In the genomic region with DNA sequence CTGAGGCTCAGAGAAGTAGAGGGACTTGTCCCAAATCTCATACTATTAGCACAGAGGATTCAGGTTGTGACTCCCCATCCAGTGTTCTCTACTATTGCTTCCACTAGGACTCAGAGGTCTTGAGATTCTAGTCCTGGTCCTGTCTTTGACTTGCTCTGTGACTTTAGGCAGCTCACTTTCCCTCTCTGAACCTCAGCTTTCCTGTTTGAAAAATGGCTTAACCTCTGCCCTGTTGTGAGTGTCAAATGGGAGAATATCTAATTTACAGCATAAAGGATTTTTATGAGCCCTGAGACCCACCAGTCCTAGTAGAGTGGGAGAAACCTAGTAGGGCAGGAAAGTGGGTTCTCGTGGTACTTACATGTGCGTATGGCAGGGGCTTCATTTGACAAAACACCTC, we compare ENCODE assay signal across 31 cellular contexts.
DNase-seq lines count a peak whose midpoint lies in the region; ATAC-seq, FAIRE-seq and TF ChIP-seq lines count a peak whose summit lies in the region.
"Had no signal": no experiment of that assay in that cellular context is flagged by ENCODE, and none has a peak within 500 bp of the region (broad histone marks: within the 10 kb centered on the region; RNA-seq: fewer than 3 reads in every experiment).

No MANE protein-coding gene starts in this region.

- H3K23ac ChIP-seq in H1 (ENCODE audit: insufficient read length) = no peak overlapping the region

- H2BK120ac ChIP-seq in H1 (replicated peaks; ENCODE audit: low read depth, low read length) = no peak overlapping the region

- in situ Hi-C loops in transverse colon (cut with MboI; ENCODE audit: low pct_ligation_motif_present in 1 of 4, low pct_unique_long_range_greater_than_20kb in 1 of 4, low sequenced_read_pairs in 3 of 4) = no loop called here

- H3K27ac Mint-ChIP-seq in neural progenitor cell = peak overlapping the region; percentile 30
- H3K27ac Mint-ChIP-seq: activated B cell treated with CpG ODN at 0.5 μM for 24 hours; activated naive CD4-positive, alpha-beta T cell treated with anti-CD3 and anti-CD28 coated beads, Interleukin-2, amount 50 U/mL, for 24 hours; immature natural killer cell had no signal

- no peak for TF ChIP-seq EP300 in H1 (IDR thresholded peaks at IDR 0.05; ENCODE audit: borderline replicate concordance in 1 of 2, low read depth in 2 of 2, low read length in 2 of 2)
- no peak for TF ChIP-seq EP300 in transverse colon (IDR thresholded peaks at IDR 0.05; ENCODE audit: low read depth)

- H3K79me2 ChIP-seq in H1 (ENCODE audit: control insufficient read depth in 1 of 2, insufficient read depth in 2 of 2, low read length in 2 of 2) (peaks cover 3 to 28% of the 10 kb centered on the region in 2 experiments; a peak in 3 of 4 replicates), neural progenitor cell (ENCODE audit: low read depth) (no peaks in the 10 kb centered on the region)

- TF ChIP-seq CTCF in right atrium auricular region (IDR thresholded peaks at IDR 0.05) (no peak), H1 (IDR thresholded peaks at IDR 0.05; ENCODE audit: control extremely low read depth in 1 of 3, insufficient read depth in 1 of 3, low read depth in 1 of 3, low read length in 3 of 3) (no peak), neural progenitor cell (IDR thresholded peaks at IDR 0.05) (no peak), transverse colon (IDR thresholded peaks at IDR 0.05) (no peak), upper lobe of right lung (IDR thresholded peaks at IDR 0.05) (no peak)

- H3K4me3 ChIP-seq in right atrium auricular region (no peak overlapping the region), H1 (ENCODE audit: extremely low read depth in 1 of 4, insufficient read depth in 2 of 4, low read depth in 3 of 4, low read length in 4 of 4) (no peak overlapping the region), neural progenitor cell (no peak overlapping the region), transverse colon (no peak overlapping the region), upper lobe of right lung (no peak overlapping the region)
- H3K4me3 ChIP-seq: dorsolateral prefrontal cortex, left lung, MG63, PC-9, skin epidermis had no signal

- no peak overlapping the region for H2BK20ac ChIP-seq in H1 (ENCODE audit: low read length)

- peak overlapping the region; percentile 18; the same call in 1 of the 2 replicates for H2BK15ac ChIP-seq in H1 (ENCODE audit: low read length)

- H2AFZ ChIP-seq in H1 (ENCODE audit: low read length) (no peak overlapping the region), neural progenitor cell (replicated peaks) (no peak overlapping the region)
- H2AFZ ChIP-seq: PC-9 had no signal

- H3K9me3 Mint-ChIP-seq in neural progenitor cell = no peaks in the 10 kb centered on the region
- H3K9me3 Mint-ChIP-seq: activated B cell treated with CpG ODN at 0.5 μM for 24 hours; activated naive CD4-positive, alpha-beta T cell treated with anti-CD3 and anti-CD28 coated beads, Interleukin-2, amount 50 U/mL, for 24 hours; immature natural killer cell; neural crest cell had no signal

- intact Hi-C loops in Right ventricle myocardium inferior (cut with DNase I) (loop anchor here (5.0 kb wide), 1 partner anchor 36 kb away; no protein-coding TSS in a partner anchor), transverse colon (cut with DNase I; ENCODE audit: low total_unique reads) (no loop called here), upper lobe of right lung (cut with DNase I) (no loop called here)

- TF ChIP-seq RAD21 in H1 (IDR thresholded peaks at IDR 0.05 in 1 of 2, conservative IDR thresholded peaks at IDR 0.05 in 1 of 2; ENCODE audit: low read depth in 2 of 2, low read length in 2 of 2) = no peak

- WGBS in H1 (ENCODE audit: extremely low coverage in 1 of 2, insufficient coverage in 1 of 2, insufficient read length in 1 of 2, insufficient replicate concordance in 2 of 2, low coverage in 1 of 2, low lambda C conversion rate in 2 of 2, missing lambda C conversion rate in 1 of 2), 2 experiments = 89% methylated on average over 2 of the region's 2 CpGs; no CpG with 5 or more reads in 1 of the 2 experiments
- WGBS in transverse colon (ENCODE audit: low coverage in 1 of 2), 2 donors = 73 to 82% methylated on average over 2 of the region's 2 CpGs

- no peak overlapping the region for H3K18ac ChIP-seq in H1 (ENCODE audit: extremely low read depth, low read length)

- 0 out of 2 replicates have a peak, but pooled peaks cover 1% of the 10 kb centered on the region for H3K23me2 ChIP-seq in H1 (ENCODE audit: low read depth, low read length)

- no peak overlapping the region for H3K4ac ChIP-seq in H1 (replicated peaks; ENCODE audit: insufficient read length, low read depth, low read length)

- FAIRE-seq in H1 (lab: Jason Lieb, UNC) = no peak
- FAIRE-seq: endothelial cell of umbilical vein, GM12891 had no signal

- H2BK5ac ChIP-seq in H1 (ENCODE audit: low read depth, low read length) = no peak overlapping the region

- TF ChIP-seq POLR2A in H1 (IDR thresholded peaks at IDR 0.05; ENCODE audit: control extremely low read depth in 1 of 2, low read depth in 2 of 2, low read length in 2 of 2) (no peak), transverse colon (IDR thresholded peaks at IDR 0.05) (no peak)

- H4K20me1 ChIP-seq in H1 (replicated peaks in 1 of 2; ENCODE audit: control insufficient read depth in 1 of 2, insufficient read depth in 2 of 2, low read length in 2 of 2) (peaks cover 2 to 3% of the 10 kb centered on the region in 2 experiments), neural progenitor cell (ENCODE audit: low read depth) (no peaks in the 10 kb centered on the region)

- no peak overlapping the region for H4K91ac ChIP-seq in H1 (replicated peaks; ENCODE audit: insufficient read length, low read length)

- H3K9me3 ChIP-seq in right atrium auricular region = no peaks in the 10 kb centered on the region
- no peaks in the 10 kb centered on the region for H3K9me3 ChIP-seq in H1 (ENCODE audit: insufficient read depth in 2 of 2, low read depth in 1 of 2, low read length in 1 of 2)
- H3K9me3 ChIP-seq in neural progenitor cell (ENCODE audit: low read depth) = no peaks in the 10 kb centered on the region
- no peaks in the 10 kb centered on the region for H3K9me3 ChIP-seq in transverse colon
- H3K9me3 ChIP-seq in upper lobe of right lung = no peaks in the 10 kb centered on the region
- H3K9me3 ChIP-seq: Caco-2, left lung, MG63 had no signal

- no peaks in the 10 kb centered on the region for H3K36me3 ChIP-seq in right atrium auricular region
- H3K36me3 ChIP-seq in H1 (ENCODE audit: control insufficient read depth in 2 of 4, insufficient read depth in 4 of 4, low read length in 3 of 4) = no peaks in the 10 kb centered on the region
- H3K36me3 ChIP-seq in neural progenitor cell = no peaks in the 10 kb centered on the region
- H3K36me3 ChIP-seq in transverse colon = no peaks in the 10 kb centered on the region
- H3K36me3 ChIP-seq in upper lobe of right lung = no peaks in the 10 kb centered on the region
- H3K36me3 ChIP-seq: left lung, MG63 had no signal

- H3K4me2 ChIP-seq in H1 (ENCODE audit: insufficient read depth in 1 of 2, low read depth in 2 of 2, low read length in 2 of 2) (no peak overlapping the region), neural progenitor cell (no peak overlapping the region)
- H3K4me2 ChIP-seq: PC-9 had no signal

- H3K36me3 Mint-ChIP-seq in neural progenitor cell = no peaks in the 10 kb centered on the region
- H3K36me3 Mint-ChIP-seq: activated naive CD4-positive, alpha-beta T cell treated with anti-CD3 and anti-CD28 coated beads, Interleukin-2, amount 50 U/mL, for 24 hours; immature natural killer cell had no signal

- H3K14ac ChIP-seq in H1 (ENCODE audit: insufficient read length) = no peak overlapping the region

- 0 out of 2 replicates have a peak overlapping the region, but pooled peaks have one; percentile 75 for H2AK5ac ChIP-seq in H1 (ENCODE audit: low read depth, low read length)

- H3K27me3 ChIP-seq in right atrium auricular region = no peaks in the 10 kb centered on the region
- no peaks in the 10 kb centered on the region for H3K27me3 ChIP-seq in H1 (replicated peaks in 1 of 4; ENCODE audit: control insufficient read depth in 3 of 4, extremely low read depth in 1 of 4, insufficient read depth in 3 of 4, low read length in 3 of 4)
- H3K27me3 ChIP-seq in neural progenitor cell = no peaks in the 10 kb centered on the region
- H3K27me3 ChIP-seq in transverse colon = no peaks in the 10 kb centered on the region
- H3K27me3 ChIP-seq in upper lobe of right lung = no peaks in the 10 kb centered on the region
- H3K27me3 ChIP-seq: dorsolateral prefrontal cortex, MG63 had no signal

- H3K27ac ChIP-seq in right atrium auricular region = peak overlapping the region; percentile 85 to 87
- H3K27ac ChIP-seq in H1 (ENCODE audit: low read depth, low read length) = no peak overlapping the region
- no peak overlapping the region for H3K27ac ChIP-seq in neural progenitor cell
- H3K27ac ChIP-seq in transverse colon = peak overlapping the region; percentile 83 to 87 (median 84)
- H3K27ac ChIP-seq in upper lobe of right lung = no peak overlapping the region
- H3K27ac ChIP-seq: PC-9 had no signal

- CTCF ChIA-PET in H1 (lab: Charles Lee; ENCODE audit: partially characterized antibody) = interaction anchor here (1.7 to 68.7 kb wide), 4 partner anchors 12 to 46 kb away, joined by 5 to 1740 read pairs (median 14); no protein-coding TSS in a partner anchor

- ATAC-seq in Right ventricle myocardium inferior (no peak), upper lobe of right lung (no peak)
- ATAC-seq: left lung had no signal

- no peaks in the 10 kb centered on the region for H3F3A ChIP-seq in neural progenitor cell (ENCODE audit: low read depth)

- H3K27me3 Mint-ChIP-seq in neural progenitor cell (ENCODE audit: insufficient read depth, low read depth) = peaks cover 5% of the 10 kb centered on the region
- H3K27me3 Mint-ChIP-seq: activated B cell treated with CpG ODN at 0.5 μM for 24 hours; activated naive CD4-positive, alpha-beta T cell treated with anti-CD3 and anti-CD28 coated beads, Interleukin-2, amount 50 U/mL, for 24 hours had no signal

- no peak overlapping the region for H4K5ac ChIP-seq in H1 (ENCODE audit: insufficient read length, low read depth, low read length)

- POLR2A ChIA-PET in H1 (lab: Charles Lee; ENCODE audit: partially characterized antibody) = no interaction called here

- H2BK12ac ChIP-seq in H1 (ENCODE audit: low read depth, low read length) = no peak overlapping the region

- peaks cover 41% of the 10 kb centered on the region for H3K4me1 Mint-ChIP-seq in neural progenitor cell
- H3K4me1 Mint-ChIP-seq: immature natural killer cell had no signal

- H4K8ac ChIP-seq in H1 (ENCODE audit: extremely low read depth, insufficient read depth, low read length) = no peak overlapping the region

- DNase-seq in right atrium auricular region (ENCODE audit: low spot score) (no peak), Right ventricle myocardium inferior (ENCODE audit: missing footprints) (no peak), H1 (ENCODE audit: low read depth in 1 of 2, low spot score in 2 of 2) (no peak), neural progenitor cell (ENCODE audit: low spot score) (no peak), transverse colon (no peak), NCI-H2196 treated with DMSO at 0.1 percent for 48 hours (lab: John Stamatoyannopoulos, UW; ENCODE audit: unreplicated experiment) (no peak), upper lobe of right lung (no peak), GF-D8 (lab: John Stamatoyannopoulos, UW) (no peak)
- DNase-seq: activated B cell treated with CpG ODN at 0.5 μM for 24 hours; activated CD4-positive, alpha-beta T cell treated with anti-CD3 and anti-CD28 coated beads, Interleukin-2, amount 50 U/mL, for 4 hours; aorta; Caco-2; DND-41; dorsolateral prefrontal cortex; H7; immature natural killer cell; left lung; MG63; NCI-H1417; NCI-H2081; PC-9; posterior cingulate gyrus; SIG-M5; stimulated activated CD4-positive, alpha-beta T cell treated with anti-CD3 and anti-CD28 coated beads, Interleukin-1b, Interleukin-23, amount 100 ng/mL, for 48 hours; SW 1271; T1000 had no signal

- H3K79me1 ChIP-seq in H1 (ENCODE audit: low read depth, low read length) = peaks cover 4% of the 10 kb centered on the region

- H3K4me3 Mint-ChIP-seq in neural progenitor cell = peak overlapping the region; percentile 46
- H3K4me3 Mint-ChIP-seq: activated B cell treated with CpG ODN at 0.5 μM for 24 hours; activated naive CD4-positive, alpha-beta T cell treated with anti-CD3 and anti-CD28 coated beads, Interleukin-2, amount 50 U/mL, for 24 hours; immature natural killer cell; neural crest cell had no signal

- H3K4me1 ChIP-seq in right atrium auricular region = peaks cover 0 to 96% of the 10 kb centered on the region in 2 donors
- peaks cover 0 to 11% (median 5%) of the 10 kb centered on the region in 4 experiments; a peak in 6 of 7 replicates for H3K4me1 ChIP-seq in H1 (replicated peaks in 1 of 4; ENCODE audit: control insufficient read depth in 3 of 4, insufficient read depth in 4 of 4, low read length in 3 of 4)
- H3K4me1 ChIP-seq in neural progenitor cell = peaks cover 6% of the 10 kb centered on the region
- H3K4me1 ChIP-seq in transverse colon = peaks cover 57 to 94% (median 72%) of the 10 kb centered on the region in 4 donors
- peaks cover 45% of the 10 kb centered on the region for H3K4me1 ChIP-seq in upper lobe of right lung

- H3K9ac ChIP-seq in H1 (replicated peaks in 1 of 4; ENCODE audit: extremely low read depth in 1 of 4, low read depth in 3 of 4, low read length in 3 of 4) = no peak overlapping the region
- no peak overlapping the region for H3K9ac ChIP-seq in neural progenitor cell

- no peak overlapping the region for H3K56ac ChIP-seq in H1 (replicated peaks; ENCODE audit: insufficient read length, low read depth, low read length)

Comparison
In these comparisons a context has a peak if more than half of its experiments do, and no peak if none do; other contexts are left out.
1. H3K27ac ChIP-seq: peak in right atrium auricular region (2 of 2) and transverse colon (4 of 4); none in H1 (single experiment), neural progenitor cell (single experiment) and upper lobe of right lung (single experiment).